1 cellular context compared by ENCODE assay signal in genomic region chr5:39761199-39761580, GRCh38.
TF ChIP-seq lines count a peak whose summit lies in the region.

No MANE protein-coding gene starts in this region.

TF ChIP-seq in GM23338, 12 proteins besides CTCF, POLR2A, EP300 and RAD21:
- no peak for TF ChIP-seq NANOG (IDR thresholded peaks at IDR 0.05; ENCODE audit: borderline replicate concordance)
- no peak for TF ChIP-seq ZNF462 (CRISPR knock-in tag; IDR thresholded peaks at IDR 0.05)
- no peak for TF ChIP-seq CREB1 (CRISPR knock-in tag; IDR thresholded peaks at IDR 0.05; ENCODE audit: low read depth)
- TF ChIP-seq JUNB (IDR thresholded peaks at IDR 0.05; ENCODE audit: unreplicated experiment) = no peak
- TF ChIP-seq EZH2 (IDR thresholded peaks at IDR 0.05; ENCODE audit: low read depth, unreplicated experiment) = no peak
- no peak for TF ChIP-seq ZNF114 (CRISPR knock-in tag; IDR thresholded peaks at IDR 0.05)
